ENCODE assay signal across 14 cellular contexts in genomic region chr16:86033016-86033474, GRCh38.
DNase-seq lines count a peak whose midpoint lies in the region; ATAC-seq and TF ChIP-seq lines count a peak whose summit lies in the region.
"Had no signal": no experiment of that assay in that cellular context is flagged by ENCODE, and none has a peak within 500 bp of the region (broad histone marks: within the 10 kb centered on the region; RNA-seq: fewer than 3 reads in every experiment).

No MANE protein-coding gene starts in this region.

- TF ChIP-seq CTCF in Peyer's patch (IDR thresholded peaks at IDR 0.05), result no peak
- TF ChIP-seq CTCF in gastroesophageal sphincter (IDR thresholded peaks at IDR 0.05), result no peak

- H3K4me3 ChIP-seq in Peyer's patch (no peak overlapping the region), gastroesophageal sphincter (no peak overlapping the region)

- H3K36me3 ChIP-seq in Peyer's patch, result no peaks in the 10 kb centered on the region
- no peaks in the 10 kb centered on the region for H3K36me3 ChIP-seq in gastroesophageal sphincter

- H3K4me1 ChIP-seq in Peyer's patch, result peaks cover 0 to 13% (median 1%) of the 10 kb centered on the region in 4 donors
- peaks cover 0 to 47% (median 16%) of the 10 kb centered on the region in 3 donors for H3K4me1 ChIP-seq in gastroesophageal sphincter

- WGBS in gastroesophageal sphincter (ENCODE audit: low coverage in 1 of 2), 2 donors, result 12% methylated on average over 3 of the region's 19 CpGs; no CpG with 5 or more reads in 1 of the 2 donors

- H3K9me3 ChIP-seq in Peyer's patch, result no peaks in the 10 kb centered on the region
- no peaks in the 10 kb centered on the region for H3K9me3 ChIP-seq in gastroesophageal sphincter

- TF ChIP-seq POLR2A in Peyer's patch (IDR thresholded peaks at IDR 0.05) (no peak), gastroesophageal sphincter (IDR thresholded peaks at IDR 0.05) (no peak)

- TF ChIP-seq EP300 in gastroesophageal sphincter (IDR thresholded peaks at IDR 0.05), result no peak

- DNase-seq in AG08396 (ENCODE audit: low spot score) (peak; percentile 30), Peyer's patch (peak in 2 of 3 donors; percentile 44 to 47), midbrain (lab: John Stamatoyannopoulos, UW) (peak; percentile 52), NCI-H2171 treated with DMSO at 0.1 percent for 48 hours (lab: John Stamatoyannopoulos, UW) (no peak)
- DNase-seq in stimulated activated CD4-positive, alpha-beta T cell treated with anti-CD3 and anti-CD28 coated beads, Interleukin-4, amount 100 ng/mL, for 4 hours, result no peak
- DNase-seq in stimulated activated CD4-positive, alpha-beta T cell treated with anti-CD3 and anti-CD28 coated beads, Interleukin-1b, Interleukin-23, amount 100 ng/mL, for 48 hours, result no peak
- DNase-seq: ACHN; activated CD4-positive, alpha-beta memory T cell treated with anti-CD3 and anti-CD28 coated beads, Interleukin-2, amount 10 ng/mL, durations not matched to agents 7 days and 5 days; foreskin fibroblast; HCEC 1CT; kidney glomerular epithelial cell; naive thymus-derived CD4-positive, alpha-beta T cell had no signal

- ATAC-seq in gastroesophageal sphincter (peak; percentile 61), HG02938 (IDR thresholded peaks at IDR 0.05; ENCODE audit: unreplicated experiment) (no peak)
- ATAC-seq: naive thymus-derived CD4-positive, alpha-beta T cell had no signal

- H3K27ac ChIP-seq in Peyer's patch (peak overlapping the region in 2 of 4 donors; percentile 19 to 57), gastroesophageal sphincter (peak overlapping the region in 3 of 4 donors; percentile 25 to 72 (median 63))

- no peaks in the 10 kb centered on the region for H3K27me3 ChIP-seq in Peyer's patch
- H3K27me3 ChIP-seq in gastroesophageal sphincter, result no peaks in the 10 kb centered on the region

Comparison
In these comparisons a context has a peak if more than half of its experiments do, and no peak if none do; other contexts are left out.
1. DNase-seq: peak in AG08396 (single experiment), Peyer's patch (2 of 3) and midbrain (single experiment); none in stimulated activated CD4-positive, alpha-beta T cell treated with anti-CD3 and anti-CD28 coated beads, Interleukin-4, amount 100 ng/mL, for 4 hours (0 of 2), NCI-H2171 treated with DMSO at 0.1 percent for 48 hours (single experiment) and stimulated activated CD4-positive, alpha-beta T cell treated with anti-CD3 and anti-CD28 coated beads, Interleukin-1b, Interleukin-23, amount 100 ng/mL, for 48 hours (single experiment).